Comparison of ENCODE assay signal across 1 cellular context in genomic region chr20:2887715-2888114, GRCh38.
TF ChIP-seq lines count a peak whose summit lies in the region.

No MANE protein-coding gene starts in this region.

TF ChIP-seq in HepG2, 621 proteins besides CTCF, POLR2A, EP300 and RAD21:
- 0 out of 2 replicates have a peak, but pooled peaks have one; percentile 55 for TF ChIP-seq FOXC1 (CRISPR knock-in tag; IDR thresholded peaks at IDR 0.05; ENCODE audit: borderline replicate concordance)
- no peak for TF ChIP-seq THAP8 (CRISPR knock-in tag; IDR thresholded peaks at IDR 0.05; ENCODE audit: borderline replicate concordance)
TF ChIP-seq in HepG2: peak in this region for 1.
